1 cellular context compared by ENCODE assay signal in genomic region chr17:43845772-43846171, GRCh38.
TF ChIP-seq lines count a peak whose summit lies in the region.

No MANE protein-coding gene starts in this region.

TF ChIP-seq in K562, 482 proteins besides CTCF, POLR2A, EP300 and RAD21:
- TF ChIP-seq PKNOX1 (IDR thresholded peaks at IDR 0.05) = no peak
- TF ChIP-seq ARID3B (CRISPR knock-in tag; IDR thresholded peaks at IDR 0.05; ENCODE audit: borderline replicate concordance) = no peak
- TF ChIP-seq STAT6 (CRISPR knock-in tag; IDR thresholded peaks at IDR 0.05) = no peak
- no peak for TF ChIP-seq HNRNPL (IDR thresholded peaks at IDR 0.05; ENCODE audit: low read depth, low read length)
- TF ChIP-seq HMGXB4 (CRISPR knock-in tag; IDR thresholded peaks at IDR 0.05) = no peak
- no peak for TF ChIP-seq MYBL2 (IDR thresholded peaks at IDR 0.05; ENCODE audit: low read depth)
- no peak for TF ChIP-seq MYBL2 (CRISPR knock-in tag; IDR thresholded peaks at IDR 0.05; ENCODE audit: borderline replicate concordance)
- no peak for TF ChIP-seq ZNF41 (CRISPR knock-in tag; conservative IDR thresholded peaks at IDR 0.05)
- TF ChIP-seq HDAC8 (tag; IDR thresholded peaks at IDR 0.05) = no peak
- no peak for TF ChIP-seq NCOA6 (IDR thresholded peaks at IDR 0.05)
- TF ChIP-seq CEBPB (tag; IDR thresholded peaks at IDR 0.05) = no peak
- TF ChIP-seq MED1 (CRISPR knock-in tag; IDR thresholded peaks at IDR 0.05; ENCODE audit: borderline replicate concordance) = no peak
- TF ChIP-seq THRA (IDR thresholded peaks at IDR 0.05) = no peak
- TF ChIP-seq DDX20 (tag; IDR thresholded peaks at IDR 0.05; ENCODE audit: low read depth) = no peak
- TF ChIP-seq MXD1 (CRISPR knock-in tag; IDR thresholded peaks at IDR 0.05; ENCODE audit: borderline replicate concordance, poor library complexity, severe bottlenecking) = no peak
